Comparison of ENCODE assay signal across 1 cellular context in genomic region chr14:32202941-32203882, GRCh38.
A peak's percentile ranks its signal among the peaks of the same experiment; 100 is the strongest.
TF ChIP-seq lines count a peak whose summit lies in the region.

Gene RNU6-8 (minus strand): TSS chr14:32203269.

TF ChIP-seq in HepG2, 621 proteins besides CTCF, POLR2A, EP300 and RAD21 (continued from another document and continues in another):
- TF ChIP-seq ZHX1 (CRISPR knock-in tag; IDR thresholded peaks at IDR 0.05; ENCODE audit: low read depth): no peak; the same call in 1 of the 2 replicates
- peak; percentile 99 for TF ChIP-seq ZBTB10 (CRISPR knock-in tag; IDR thresholded peaks at IDR 0.05; ENCODE audit: borderline replicate concordance)
- TF ChIP-seq RAD51 (IDR thresholded peaks at IDR 0.05; ENCODE audit: borderline replicate concordance): no peak
- TF ChIP-seq ZNF563 (CRISPR knock-in tag; IDR thresholded peaks at IDR 0.05): peak; percentile 99
- TF ChIP-seq HNRNPLL (IDR thresholded peaks at IDR 0.05; ENCODE audit: low read depth, low read length, poor library complexity, severe bottlenecking): peak; percentile 96
- TF ChIP-seq MAFF (IDR thresholded peaks at IDR 0.05; ENCODE audit: low read depth, low read length): no peak
- no peak for TF ChIP-seq ZFP1 (CRISPR knock-in tag; IDR thresholded peaks at IDR 0.05)
- TF ChIP-seq ZNF407 (CRISPR knock-in tag; IDR thresholded peaks at IDR 0.05; ENCODE audit: not compliant biosample characterization): peak; percentile 78
- TF ChIP-seq ZNF414 (CRISPR knock-in tag; IDR thresholded peaks at IDR 0.05): peak; percentile 96; the same call in 1 of the 2 replicates
- TF ChIP-seq BCLAF1 (IDR thresholded peaks at IDR 0.05): no peak
- TF ChIP-seq HOMEZ (CRISPR knock-in tag; IDR thresholded peaks at IDR 0.05; ENCODE audit: low read depth): peak; percentile 62
- no peak; the same call in 1 of the 2 replicates for TF ChIP-seq SMARCE1 (IDR thresholded peaks at IDR 0.05; ENCODE audit: borderline replicate concordance)
- TF ChIP-seq PAWR (CRISPR knock-in tag; IDR thresholded peaks at IDR 0.05; ENCODE audit: borderline replicate concordance): peak; percentile 97
- no peak for TF ChIP-seq KIAA2018 (CRISPR knock-in tag; IDR thresholded peaks at IDR 0.05; ENCODE audit: borderline replicate concordance)
- TF ChIP-seq YEATS4 (CRISPR knock-in tag; IDR thresholded peaks at IDR 0.05; ENCODE audit: borderline replicate concordance): peak; percentile 94
- peak; percentile 47 for TF ChIP-seq TBL1XR1 (IDR thresholded peaks at IDR 0.05; ENCODE audit: borderline replicate concordance, low read length, partially characterized antibody)
- TF ChIP-seq ZNF230 (CRISPR knock-in tag; IDR thresholded peaks at IDR 0.05): peak; percentile 85; the same call in 1 of the 2 replicates
- TF ChIP-seq NFIC (IDR thresholded peaks at IDR 0.05; ENCODE audit: low read length): no peak
- TF ChIP-seq ZNF451 (CRISPR knock-in tag; IDR thresholded peaks at IDR 0.05): peak; percentile 86
- TF ChIP-seq EED (CRISPR knock-in tag; IDR thresholded peaks at IDR 0.05): no peak; the same call in 1 of the 2 replicates
